Comparison of ENCODE assay signal across 36 cellular contexts in genomic region chr20:22616551-22616950, GRCh38. TPM values are rescaled to one million over a fixed set of nuclear protein-coding genes. Genes with fewer than 3 reads are reported as not detected.
"Had no signal": no experiment of that assay in that cellular context is flagged by ENCODE, and none has a peak within 500 bp of the region (broad histone marks: within the 10 kb centered on the region; RNA-seq: fewer than 3 reads in every experiment).

No MANE protein-coding gene starts in this region.

- DNase-seq: activated B cell treated with CpG ODN at 0.5 μM for 24 hours; activated CD4-positive, alpha-beta memory T cell treated with anti-CD3 and anti-CD28 coated beads for 36 hours; activated CD4-positive, alpha-beta T cell treated with anti-CD3 and anti-CD28 coated beads for 48 hours; activated CD8-positive, alpha-beta memory T cell treated with anti-CD3 and anti-CD28 coated beads, Interleukin-2, amount 10 ng/mL, durations not matched to agents 7 days and 5 days; activated CD8-positive, alpha-beta memory T cell treated with anti-CD3 and anti-CD28 coated beads, Interleukin-2, amount 50 U/mL, for 4 hours; activated CD8-positive, alpha-beta T cell treated with anti-CD3 and anti-CD28 coated beads, Interleukin-2, amount 10 ng/mL, durations not matched to agents 7 days and 5 days; activated gamma-delta T cell; activated naive CD4-positive, alpha-beta T cell; activated naive CD4-positive, alpha-beta T cell treated with anti-CD3 and anti-CD28 coated beads, Interleukin-2, amount 10 ng/mL, durations not matched to agents 7 days and 5 days; activated naive CD8-positive, alpha-beta T cell treated with anti-CD3 and anti-CD28 coated beads, Interleukin-2, amount 10 ng/mL, durations not matched to agents 7 days and 5 days; activated T-cell treated with anti-CD3 and anti-CD28 coated beads, Interleukin-2, amount 50 U/mL, for 1 hour; activated T-cell treated with anti-CD3 and anti-CD28 coated beads, Interleukin-2, amount 50 U/mL, for 48 hours; dorsolateral prefrontal cortex; effector memory CD4-positive, alpha-beta T cell; endodermal cell; esophagus squamous epithelium; foreskin melanocyte; heart right ventricle; T-helper 1 cell; T-helper 17 cell; T1000; WERI-Rb-1 had no signal

- H3K9me3 ChIP-seq: ascending aorta, breast epithelium, esophagus squamous epithelium, gastroesophageal sphincter, heart right ventricle had no signal

- ATAC-seq: activated CD4-positive, CD25-positive, alpha-beta regulatory T cell treated with anti-CD3 and anti-CD28 coated beads, Interleukin-2, amount 50 U/mL, for 24 hours; activated CD8-positive, alpha-beta memory T cell treated with anti-CD3 and anti-CD28 coated beads, Interleukin-2, amount 10 ng/mL, durations not matched to agents 7 days and 5 days; activated CD8-positive, alpha-beta T cell treated with anti-CD3 and anti-CD28 coated beads, Interleukin-2, amount 10 ng/mL, durations not matched to agents 7 days and 5 days; activated naive CD4-positive, alpha-beta T cell treated with anti-CD3 and anti-CD28 coated beads, Interleukin-2, amount 50 U/mL, for 72 hours; gastroesophageal sphincter; T-helper 17 cell had no signal

- H3K27ac ChIP-seq: ascending aorta, breast epithelium, coronary artery, dorsolateral prefrontal cortex, esophagus squamous epithelium, gastroesophageal sphincter, heart right ventricle, WERI-Rb-1 had no signal

- H3K27me3 ChIP-seq: ascending aorta had no signal

- H3K36me3 ChIP-seq: ascending aorta, breast epithelium, esophagus squamous epithelium, gastroesophageal sphincter, heart right ventricle, WERI-Rb-1 had no signal

- H3K4me3 ChIP-seq: ascending aorta, breast epithelium, coronary artery, dorsolateral prefrontal cortex, esophagus squamous epithelium, gastroesophageal sphincter, heart right ventricle had no signal

- H3K4me1 ChIP-seq: ascending aorta, breast epithelium, esophagus squamous epithelium, gastroesophageal sphincter, heart right ventricle had no signal

RNA-seq across cellular contexts. Expression of gene FOXA2, which starts 32.2 kb away (rescaled TPM):
- total RNA-seq: activated B cell treated with CpG ODN at 0.5 μM for 24 hours; activated CD4-positive, alpha-beta memory T cell treated with anti-CD3 and anti-CD28 coated beads for 36 hours; activated CD8-positive, alpha-beta memory T cell treated with anti-CD3 and anti-CD28 coated beads for 36 hours; activated CD8-positive, alpha-beta memory T cell treated with anti-CD3 and anti-CD28 coated beads, Interleukin-2, amount 10 ng/mL, durations not matched to agents 7 days and 5 days; activated CD8-positive, alpha-beta T cell treated with anti-CD3 and anti-CD28 coated beads, Interleukin-2, amount 10 ng/mL, durations not matched to agents 7 days and 5 days; activated naive CD4-positive, alpha-beta T cell treated with anti-CD3 and anti-CD28 coated beads, Interleukin-2, amount 50 U/mL, for 72 hours; activated naive CD8-positive, alpha-beta T cell treated with anti-CD3 and anti-CD28 coated beads, Interleukin-2, amount 10 ng/mL, durations not matched to agents 7 days and 5 days; activated T-helper 1 cell treated with anti-CD3 and anti-CD28 coated beads, Interleukin-12 subunit alpha, Interleukin-12 subunit beta, Interleukin-2, Interleukin-4 antibody, amounts not matched to agents 30 ng/mL and 10 ng/mL and 1 ng/mL, durations not matched to agents 14 hours and 24 hours and 36 hours; activated T-helper 2 cell treated with anti-CD3 and anti-CD28 coated beads, Interferon-gamma antibody, Interleukin-2, Interleukin-4, amounts not matched to agents 10 μg/mL and 5 μg/mL and 100 μg/mL, durations not matched to agents 14 hours and 24 hours and 36 hours; ascending aorta; breast epithelium; cardiac septum; cerebellum; dorsolateral prefrontal cortex; fibroblast of lung; fibroblast of villous mesenchyme; gastroesophageal sphincter; glomerular endothelial cell; heart right ventricle; T-helper 17 cell had no signal
- polyA plus RNA-seq: fibroblast of lung, heart right ventricle had no signal
